Comparison of ENCODE assay signal across 10 cellular contexts in the genomic region with DNA sequence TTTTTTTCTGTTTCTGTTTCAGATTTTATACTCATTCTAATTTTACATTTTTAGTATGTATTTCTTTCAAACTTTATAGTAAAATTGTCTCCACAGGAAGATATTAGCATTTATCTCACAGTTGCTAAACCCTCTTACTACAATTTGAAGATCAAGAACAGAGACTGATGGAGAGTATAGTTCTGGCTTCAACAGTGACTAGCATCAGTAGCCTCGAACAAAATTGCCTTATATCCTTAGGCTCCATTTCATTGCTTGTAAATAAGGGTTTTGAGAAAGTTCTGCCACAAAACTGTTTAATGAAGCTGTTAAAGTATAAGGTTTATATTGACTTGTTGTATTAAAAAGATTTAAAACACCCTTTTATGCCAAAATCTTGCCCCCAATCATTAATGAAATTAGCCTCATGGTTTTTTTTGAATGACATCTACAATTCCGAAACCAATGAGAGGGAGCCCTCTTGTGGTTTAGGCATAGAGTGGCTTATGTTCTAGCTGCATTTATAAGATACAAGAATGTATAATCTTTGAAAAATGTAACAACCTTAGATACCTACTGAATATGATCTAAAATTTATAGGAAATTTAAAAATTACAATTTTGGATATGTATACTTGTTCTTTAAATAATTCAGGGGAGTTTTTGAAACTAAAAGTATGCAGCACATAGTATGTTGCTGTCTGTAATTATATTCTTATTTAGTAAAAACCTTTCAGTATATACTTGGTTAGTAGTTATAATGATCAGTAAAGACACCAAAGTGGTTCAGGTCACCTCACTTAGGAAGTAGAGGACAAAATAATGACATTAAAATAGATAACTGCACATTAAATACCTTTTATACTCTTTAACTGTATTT.
DNase-seq lines count a peak whose midpoint lies in the region; ATAC-seq and TF ChIP-seq lines count a peak whose summit lies in the region.
"Had no signal": no experiment of that assay in that cellular context is flagged by ENCODE, and none has a peak within 500 bp of the region (broad histone marks: within the 10 kb centered on the region; RNA-seq: fewer than 3 reads in every experiment).

No MANE protein-coding gene starts in this region.

- H3K36me3 Mint-ChIP-seq in CD8-positive, alpha-beta T cell = no peaks in the 10 kb centered on the region
- H3K36me3 Mint-ChIP-seq: naive thymus-derived CD8-positive, alpha-beta T cell; T-cell had no signal

- POLR2A ChIA-PET in CD8-positive, alpha-beta T cell (lab: Charles Lee) = interaction anchor here (1.2 kb wide), 1 partner anchor 110 kb away, joined by 4 read pairs; a partner anchor contains a TSS

- H3K4me1 Mint-ChIP-seq in CD8-positive, alpha-beta T cell (ENCODE audit: low read depth) = peaks cover 2% of the 10 kb centered on the region

- no peaks in the 10 kb centered on the region for H3K36me3 ChIP-seq in CD8-positive, alpha-beta T cell (ENCODE audit: insufficient read depth, low read length)
- no peaks in the 10 kb centered on the region for H3K36me3 ChIP-seq in neutrophil

- no peaks in the 10 kb centered on the region for H3K27me3 Mint-ChIP-seq in CD8-positive, alpha-beta T cell (ENCODE audit: low read depth)
- H3K27me3 Mint-ChIP-seq: naive thymus-derived CD8-positive, alpha-beta T cell had no signal

- no peak overlapping the region for H3K27ac Mint-ChIP-seq in CD8-positive, alpha-beta T cell
- H3K27ac Mint-ChIP-seq: naive thymus-derived CD8-positive, alpha-beta T cell; T-cell had no signal

- H3K4me1 ChIP-seq in CD8-positive, alpha-beta T cell (ENCODE audit: insufficient read depth, low read length) = no peaks in the 10 kb centered on the region
- H3K4me1 ChIP-seq in neutrophil (ENCODE audit: control insufficient read depth in 1 of 2, insufficient read depth in 1 of 2, low read depth in 1 of 2, low read length in 1 of 2) = no peaks in the 10 kb centered on the region

- H3K9me3 ChIP-seq in CD8-positive, alpha-beta T cell (ENCODE audit: low read length) = no peaks in the 10 kb centered on the region
- H3K9me3 ChIP-seq in neutrophil = no peaks in the 10 kb centered on the region

- no peak for DNase-seq in CD8-positive, alpha-beta T cell
- DNase-seq in OCI-M1 (lab: John Stamatoyannopoulos, UW) (peak; percentile 82), epidermal melanocyte (ENCODE audit: insufficient read length, low spot score) (peak; percentile 25), KG1 (lab: John Stamatoyannopoulos, UW) (no peak)
- DNase-seq in activated CD8-positive, alpha-beta memory T cell treated with anti-CD3 and anti-CD28 coated beads, Interleukin-2, amount 50 U/mL, for 4 hours = no peak

- CTCF ChIA-PET in CD8-positive, alpha-beta T cell (lab: Charles Lee) = interaction anchor here (0.9 to 1.5 kb wide), 4 partner anchors 109 to 270 kb away, joined by 3 to 8 read pairs (median 6); no protein-coding TSS in a partner anchor

- TF ChIP-seq CTCF in CD8-positive, alpha-beta T cell (IDR thresholded peaks at IDR 0.05) = peak; percentile 48
- TF ChIP-seq CTCF in neutrophil (IDR thresholded peaks at IDR 0.05) = peak; percentile 64

- no peaks in the 10 kb centered on the region for H3K9me3 Mint-ChIP-seq in CD8-positive, alpha-beta T cell
- H3K9me3 Mint-ChIP-seq: naive thymus-derived CD8-positive, alpha-beta T cell; T-cell had no signal

- H3K4me3 ChIP-seq in CD8-positive, alpha-beta T cell (ENCODE audit: low read depth, low read length) = no peak overlapping the region
- H3K4me3 ChIP-seq in neutrophil (ENCODE audit: low read depth in 1 of 2, low read length in 1 of 2) = no peak overlapping the region

- intact Hi-C loops in CD8-positive, alpha-beta T cell (cut with DNase I, micrococcal nuclease) = loop anchor here (1.0 to 2.0 kb wide), 3 partner anchors 109 to 267 kb away; a partner anchor contains a TSS

- no peak overlapping the region for H3K27ac ChIP-seq in CD8-positive, alpha-beta T cell (ENCODE audit: low read depth, low read length)
- no peak overlapping the region for H3K27ac ChIP-seq in neutrophil

- no peaks in the 10 kb centered on the region for H3K27me3 ChIP-seq in CD8-positive, alpha-beta T cell (ENCODE audit: insufficient read depth, low read length)
- H3K27me3 ChIP-seq in neutrophil = no peaks in the 10 kb centered on the region

- no peak overlapping the region for H3K4me3 Mint-ChIP-seq in CD8-positive, alpha-beta T cell
- H3K4me3 Mint-ChIP-seq: naive thymus-derived CD8-positive, alpha-beta T cell; T-cell had no signal

- peak; percentile 29 for ATAC-seq in CD8-positive, alpha-beta T cell
- ATAC-seq in GM18907 (IDR thresholded peaks at IDR 0.05; ENCODE audit: unreplicated experiment) (peak; percentile 82), HG03378 (IDR thresholded peaks at IDR 0.05; ENCODE audit: unreplicated experiment) (peak; percentile 52)
- ATAC-seq: naive thymus-derived CD8-positive, alpha-beta T cell had no signal

Comparison
In these comparisons a context has a peak if more than half of its experiments do, and no peak if none do; other contexts are left out.
1. ATAC-seq: peak in every context shown above with its lines; median percentile 82 in GM18907; 52 in HG03378; 29 in CD8-positive, alpha-beta T cell.
2. DNase-seq: peak in OCI-M1 (single experiment) and epidermal melanocyte (single experiment); none in CD8-positive, alpha-beta T cell (0 of 7), KG1 (single experiment) and activated CD8-positive, alpha-beta memory T cell treated with anti-CD3 and anti-CD28 coated beads, Interleukin-2, amount 50 U/mL, for 4 hours (single experiment).